Comparison of ENCODE assay signal across 1 cellular context in the genomic region with DNA sequence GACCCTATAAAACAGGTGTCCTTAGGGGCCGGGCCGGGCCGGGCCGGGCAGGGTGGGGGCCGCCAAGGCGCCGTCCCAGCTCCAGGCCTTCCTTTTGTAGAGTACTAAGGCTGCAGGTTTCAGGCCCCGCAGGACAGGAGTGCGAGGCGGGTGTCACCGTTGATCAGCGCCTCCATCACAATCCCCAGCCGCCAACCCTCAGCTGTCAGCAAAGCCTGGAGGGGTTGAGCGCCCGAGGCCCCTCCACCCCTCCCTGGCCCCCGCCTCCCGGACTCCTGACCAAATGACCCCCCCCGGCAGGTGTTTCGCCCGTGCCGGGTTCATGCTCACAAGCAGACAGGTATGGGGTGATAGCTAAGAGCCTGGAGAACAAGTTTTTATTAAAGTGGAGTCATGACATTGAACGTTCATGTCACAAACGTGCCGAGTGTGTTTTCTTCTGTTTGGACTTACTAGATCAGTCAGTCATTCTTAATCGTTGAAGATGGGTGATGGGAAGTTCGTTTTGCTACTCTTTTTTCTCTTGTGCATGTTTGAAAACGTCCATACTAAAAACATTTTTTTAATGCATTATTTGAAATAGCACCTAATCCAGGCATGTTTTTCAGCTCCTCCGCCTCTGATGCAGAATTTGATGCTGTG.
TF ChIP-seq lines count a peak whose summit lies in the region.

No MANE protein-coding gene starts in this region.

TF ChIP-seq in GM23338, 12 proteins besides CTCF, POLR2A, EP300 and RAD21 (continued from another document):
- TF ChIP-seq, protein P1, sequence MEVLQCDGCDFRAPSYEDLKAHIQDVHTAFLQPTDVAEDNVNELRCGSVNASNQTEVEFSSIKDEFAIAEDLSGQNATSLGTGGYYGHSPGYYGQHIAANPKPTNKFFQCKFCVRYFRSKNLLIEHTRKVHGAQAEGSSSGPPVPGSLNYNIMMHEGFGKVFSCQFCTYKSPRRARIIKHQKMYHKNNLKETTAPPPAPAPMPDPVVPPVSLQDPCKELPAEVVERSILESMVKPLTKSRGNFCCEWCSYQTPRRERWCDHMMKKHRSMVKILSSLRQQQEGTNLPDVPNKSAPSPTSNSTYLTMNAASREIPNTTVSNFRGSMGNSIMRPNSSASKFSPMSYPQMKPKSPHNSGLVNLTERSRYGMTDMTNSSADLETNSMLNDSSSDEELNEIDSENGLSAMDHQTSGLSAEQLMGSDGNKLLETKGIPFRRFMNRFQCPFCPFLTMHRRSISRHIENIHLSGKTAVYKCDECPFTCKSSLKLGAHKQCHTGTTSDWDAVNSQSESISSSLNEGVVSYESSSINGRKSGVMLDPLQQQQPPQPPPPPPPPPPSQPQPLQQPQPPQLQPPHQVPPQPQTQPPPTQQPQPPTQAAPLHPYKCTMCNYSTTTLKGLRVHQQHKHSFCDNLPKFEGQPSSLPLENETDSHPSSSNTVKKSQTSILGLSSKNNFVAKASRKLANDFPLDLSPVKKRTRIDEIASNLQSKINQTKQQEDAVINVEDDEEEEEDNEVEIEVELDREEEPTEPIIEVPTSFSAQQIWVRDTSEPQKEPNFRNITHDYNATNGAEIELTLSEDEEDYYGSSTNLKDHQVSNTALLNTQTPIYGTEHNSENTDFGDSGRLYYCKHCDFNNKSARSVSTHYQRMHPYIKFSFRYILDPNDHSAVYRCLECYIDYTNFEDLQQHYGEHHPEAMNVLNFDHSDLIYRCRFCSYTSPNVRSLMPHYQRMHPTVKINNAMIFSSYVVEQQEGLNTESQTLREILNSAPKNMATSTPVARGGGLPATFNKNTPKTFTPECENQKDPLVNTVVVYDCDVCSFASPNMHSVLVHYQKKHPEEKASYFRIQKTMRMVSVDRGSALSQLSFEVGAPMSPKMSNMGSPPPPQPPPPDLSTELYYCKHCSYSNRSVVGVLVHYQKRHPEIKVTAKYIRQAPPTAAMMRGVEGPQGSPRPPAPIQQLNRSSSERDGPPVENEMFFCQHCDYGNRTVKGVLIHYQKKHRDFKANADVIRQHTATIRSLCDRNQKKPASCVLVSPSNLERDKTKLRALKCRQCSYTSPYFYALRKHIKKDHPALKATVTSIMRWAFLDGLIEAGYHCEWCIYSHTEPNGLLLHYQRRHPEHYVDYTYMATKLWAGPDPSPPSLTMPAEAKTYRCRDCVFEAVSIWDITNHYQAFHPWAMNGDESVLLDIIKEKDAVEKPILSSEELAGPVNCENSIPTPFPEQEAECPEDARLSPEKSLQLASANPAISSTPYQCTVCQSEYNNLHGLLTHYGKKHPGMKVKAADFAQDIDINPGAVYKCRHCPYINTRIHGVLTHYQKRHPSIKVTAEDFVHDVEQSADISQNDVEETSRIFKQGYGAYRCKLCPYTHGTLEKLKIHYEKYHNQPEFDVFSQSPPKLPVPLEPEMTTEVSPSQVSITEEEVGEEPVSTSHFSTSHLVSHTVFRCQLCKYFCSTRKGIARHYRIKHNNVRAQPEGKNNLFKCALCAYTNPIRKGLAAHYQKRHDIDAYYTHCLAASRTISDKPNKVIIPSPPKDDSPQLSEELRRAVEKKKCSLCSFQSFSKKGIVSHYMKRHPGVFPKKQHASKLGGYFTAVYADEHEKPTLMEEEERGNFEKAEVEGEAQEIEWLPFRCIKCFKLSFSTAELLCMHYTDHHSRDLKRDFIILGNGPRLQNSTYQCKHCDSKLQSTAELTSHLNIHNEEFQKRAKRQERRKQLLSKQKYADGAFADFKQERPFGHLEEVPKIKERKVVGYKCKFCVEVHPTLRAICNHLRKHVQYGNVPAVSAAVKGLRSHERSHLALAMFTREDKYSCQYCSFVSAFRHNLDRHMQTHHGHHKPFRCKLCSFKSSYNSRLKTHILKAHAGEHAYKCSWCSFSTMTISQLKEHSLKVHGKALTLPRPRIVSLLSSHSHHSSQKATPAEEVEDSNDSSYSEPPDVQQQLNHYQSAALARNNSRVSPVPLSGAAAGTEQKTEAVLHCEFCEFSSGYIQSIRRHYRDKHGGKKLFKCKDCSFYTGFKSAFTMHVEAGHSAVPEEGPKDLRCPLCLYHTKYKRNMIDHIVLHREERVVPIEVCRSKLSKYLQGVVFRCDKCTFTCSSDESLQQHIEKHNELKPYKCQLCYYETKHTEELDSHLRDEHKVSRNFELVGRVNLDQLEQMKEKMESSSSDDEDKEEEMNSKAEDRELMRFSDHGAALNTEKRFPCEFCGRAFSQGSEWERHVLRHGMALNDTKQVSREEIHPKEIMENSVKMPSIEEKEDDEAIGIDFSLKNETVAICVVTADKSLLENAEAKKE (CRISPR knock-in tag; IDR thresholded peaks at IDR 0.05), result no peak
- TF ChIP-seq STAT1 (IDR thresholded peaks at IDR 0.05; ENCODE audit: unreplicated experiment) (no peak), POLR2AphosphoS5 (IDR thresholded peaks at IDR 0.05; ENCODE audit: low read depth) (no peak), ZNF331 (CRISPR knock-in tag; IDR thresholded peaks at IDR 0.05; ENCODE audit: low read depth) (no peak)
